ENCODE assay signal across 1 cellular context in genomic region chr14:50926851-50927386, GRCh38.
TF ChIP-seq lines count a peak whose summit lies in the region.

No MANE protein-coding gene starts in this region.

TF ChIP-seq in K562, 482 proteins besides CTCF, POLR2A, EP300 and RAD21 (continued from another document and continues in another):
- TF ChIP-seq ID3 (CRISPR knock-in tag; IDR thresholded peaks at IDR 0.05) = no peak
- TF ChIP-seq ID3 (tag; IDR thresholded peaks at IDR 0.05) = no peak
- no peak for TF ChIP-seq HDAC6 (IDR thresholded peaks at IDR 0.05; ENCODE audit: low read depth, low read length)
- peak; percentile 62; the same call in 1 of the 2 replicates for TF ChIP-seq NFE2 (IDR thresholded peaks at IDR 0.05; ENCODE audit: low read depth)
- TF ChIP-seq CHCHD3 (CRISPR knock-in tag; IDR thresholded peaks at IDR 0.05) = no peak
- TF ChIP-seq SMARCA4 (IDR thresholded peaks at IDR 0.05) = peak; percentile 93
- no peak for TF ChIP-seq ZNF347 (CRISPR knock-in tag; IDR thresholded peaks at IDR 0.05; ENCODE audit: low read depth)
- TF ChIP-seq NELFE (IDR thresholded peaks at IDR 0.05; ENCODE audit: insufficient read depth, insufficient read length) = no peak
- TF ChIP-seq, protein P1, sequence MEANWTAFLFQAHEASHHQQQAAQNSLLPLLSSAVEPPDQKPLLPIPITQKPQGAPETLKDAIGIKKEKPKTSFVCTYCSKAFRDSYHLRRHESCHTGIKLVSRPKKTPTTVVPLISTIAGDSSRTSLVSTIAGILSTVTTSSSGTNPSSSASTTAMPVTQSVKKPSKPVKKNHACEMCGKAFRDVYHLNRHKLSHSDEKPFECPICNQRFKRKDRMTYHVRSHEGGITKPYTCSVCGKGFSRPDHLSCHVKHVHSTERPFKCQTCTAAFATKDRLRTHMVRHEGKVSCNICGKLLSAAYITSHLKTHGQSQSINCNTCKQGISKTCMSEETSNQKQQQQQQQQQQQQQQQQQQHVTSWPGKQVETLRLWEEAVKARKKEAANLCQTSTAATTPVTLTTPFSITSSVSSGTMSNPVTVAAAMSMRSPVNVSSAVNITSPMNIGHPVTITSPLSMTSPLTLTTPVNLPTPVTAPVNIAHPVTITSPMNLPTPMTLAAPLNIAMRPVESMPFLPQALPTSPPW (CRISPR knock-in tag; IDR thresholded peaks at IDR 0.05) = peak; percentile 41; the same call in 1 of the 2 replicates
- TF ChIP-seq IFI16 (CRISPR knock-in tag; IDR thresholded peaks at IDR 0.05) = no peak
- peak; percentile 89 for TF ChIP-seq TCF3 (CRISPR knock-in tag; IDR thresholded peaks at IDR 0.05)
- TF ChIP-seq PHF20 (IDR thresholded peaks at IDR 0.05; ENCODE audit: partially characterized antibody) = no peak
- peak; percentile 71 for TF ChIP-seq MYNN (IDR thresholded peaks at IDR 0.05)
- no peak for TF ChIP-seq MYNN (CRISPR knock-in tag; IDR thresholded peaks at IDR 0.05)
- peak; percentile 95 for TF ChIP-seq ARID1B (IDR thresholded peaks at IDR 0.05)
- 0 out of 2 replicates have a peak, but pooled peaks have one; percentile 41 for TF ChIP-seq SPI1 (IDR thresholded peaks at IDR 0.05; ENCODE audit: borderline replicate concordance, low read depth, low read length)
- TF ChIP-seq MECOM (CRISPR knock-in tag; IDR thresholded peaks at IDR 0.05) = no peak
- 0 out of 2 replicates have a peak, but pooled peaks have one; percentile 32 for TF ChIP-seq ZNF589 (CRISPR knock-in tag; IDR thresholded peaks at IDR 0.05; ENCODE audit: low read depth)
- peak; percentile 7 for TF ChIP-seq RBM25 (IDR thresholded peaks at IDR 0.05; ENCODE audit: low read depth, low read length, severe bottlenecking)
- no peak for TF ChIP-seq RBM39 (optimal IDR thresholded peaks at IDR 0.05; ENCODE audit: low read depth, low read length)
- no peak for TF ChIP-seq ZNF586 (CRISPR knock-in tag; conservative IDR thresholded peaks at IDR 0.05)
- TF ChIP-seq HEY1 (CRISPR knock-in tag; IDR thresholded peaks at IDR 0.05; ENCODE audit: borderline replicate concordance) = no peak
- TF ChIP-seq, protein P2, sequence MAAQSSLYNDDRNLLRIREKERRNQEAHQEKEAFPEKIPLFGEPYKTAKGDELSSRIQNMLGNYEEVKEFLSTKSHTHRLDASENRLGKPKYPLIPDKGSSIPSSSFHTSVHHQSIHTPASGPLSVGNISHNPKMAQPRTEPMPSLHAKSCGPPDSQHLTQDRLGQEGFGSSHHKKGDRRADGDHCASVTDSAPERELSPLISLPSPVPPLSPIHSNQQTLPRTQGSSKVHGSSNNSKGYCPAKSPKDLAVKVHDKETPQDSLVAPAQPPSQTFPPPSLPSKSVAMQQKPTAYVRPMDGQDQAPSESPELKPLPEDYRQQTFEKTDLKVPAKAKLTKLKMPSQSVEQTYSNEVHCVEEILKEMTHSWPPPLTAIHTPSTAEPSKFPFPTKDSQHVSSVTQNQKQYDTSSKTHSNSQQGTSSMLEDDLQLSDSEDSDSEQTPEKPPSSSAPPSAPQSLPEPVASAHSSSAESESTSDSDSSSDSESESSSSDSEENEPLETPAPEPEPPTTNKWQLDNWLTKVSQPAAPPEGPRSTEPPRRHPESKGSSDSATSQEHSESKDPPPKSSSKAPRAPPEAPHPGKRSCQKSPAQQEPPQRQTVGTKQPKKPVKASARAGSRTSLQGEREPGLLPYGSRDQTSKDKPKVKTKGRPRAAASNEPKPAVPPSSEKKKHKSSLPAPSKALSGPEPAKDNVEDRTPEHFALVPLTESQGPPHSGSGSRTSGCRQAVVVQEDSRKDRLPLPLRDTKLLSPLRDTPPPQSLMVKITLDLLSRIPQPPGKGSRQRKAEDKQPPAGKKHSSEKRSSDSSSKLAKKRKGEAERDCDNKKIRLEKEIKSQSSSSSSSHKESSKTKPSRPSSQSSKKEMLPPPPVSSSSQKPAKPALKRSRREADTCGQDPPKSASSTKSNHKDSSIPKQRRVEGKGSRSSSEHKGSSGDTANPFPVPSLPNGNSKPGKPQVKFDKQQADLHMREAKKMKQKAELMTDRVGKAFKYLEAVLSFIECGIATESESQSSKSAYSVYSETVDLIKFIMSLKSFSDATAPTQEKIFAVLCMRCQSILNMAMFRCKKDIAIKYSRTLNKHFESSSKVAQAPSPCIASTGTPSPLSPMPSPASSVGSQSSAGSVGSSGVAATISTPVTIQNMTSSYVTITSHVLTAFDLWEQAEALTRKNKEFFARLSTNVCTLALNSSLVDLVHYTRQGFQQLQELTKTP (IDR thresholded peaks at IDR 0.05; ENCODE audit: low read depth in 1 of 2, partially characterized antibody in 2 of 2) = no peak
- no peak for TF ChIP-seq ZNF699 (CRISPR knock-in tag; IDR thresholded peaks at IDR 0.05; ENCODE audit: insufficient replicate concordance)
- peak; percentile 87 for TF ChIP-seq CBFA2T3 (IDR thresholded peaks at IDR 0.05)
- TF ChIP-seq SMARCE1 (IDR thresholded peaks at IDR 0.05) = peak; percentile 90
- no peak for TF ChIP-seq KDM2B (CRISPR knock-in tag; IDR thresholded peaks at IDR 0.05)
- TF ChIP-seq CEBPG (CRISPR knock-in tag; IDR thresholded peaks at IDR 0.05) = no peak
- peak in 1 of 2 experiments; percentile 22; a peak in 1 of 4 replicates for TF ChIP-seq CEBPG (tag; conservative IDR thresholded peaks at IDR 0.05 in 1 of 2, IDR thresholded peaks at IDR 0.05 in 1 of 2)
- peak; percentile 63; the same call in 1 of the 2 replicates for TF ChIP-seq SOX6 (IDR thresholded peaks at IDR 0.05)
- TF ChIP-seq OTX1 (CRISPR knock-in tag; IDR thresholded peaks at IDR 0.05) = no peak
- TF ChIP-seq BCOR (IDR thresholded peaks at IDR 0.05) = 0 out of 2 replicates have a peak, but pooled peaks have one; percentile 33
- TF ChIP-seq MAFK (IDR thresholded peaks at IDR 0.05; ENCODE audit: low read length) = peak; percentile 36; the same call in 1 of the 2 replicates
- no peak for TF ChIP-seq ZNF232 (CRISPR knock-in tag; IDR thresholded peaks at IDR 0.05)
- no peak for TF ChIP-seq NFATC3 (IDR thresholded peaks at IDR 0.05)
- TF ChIP-seq, protein P3, sequence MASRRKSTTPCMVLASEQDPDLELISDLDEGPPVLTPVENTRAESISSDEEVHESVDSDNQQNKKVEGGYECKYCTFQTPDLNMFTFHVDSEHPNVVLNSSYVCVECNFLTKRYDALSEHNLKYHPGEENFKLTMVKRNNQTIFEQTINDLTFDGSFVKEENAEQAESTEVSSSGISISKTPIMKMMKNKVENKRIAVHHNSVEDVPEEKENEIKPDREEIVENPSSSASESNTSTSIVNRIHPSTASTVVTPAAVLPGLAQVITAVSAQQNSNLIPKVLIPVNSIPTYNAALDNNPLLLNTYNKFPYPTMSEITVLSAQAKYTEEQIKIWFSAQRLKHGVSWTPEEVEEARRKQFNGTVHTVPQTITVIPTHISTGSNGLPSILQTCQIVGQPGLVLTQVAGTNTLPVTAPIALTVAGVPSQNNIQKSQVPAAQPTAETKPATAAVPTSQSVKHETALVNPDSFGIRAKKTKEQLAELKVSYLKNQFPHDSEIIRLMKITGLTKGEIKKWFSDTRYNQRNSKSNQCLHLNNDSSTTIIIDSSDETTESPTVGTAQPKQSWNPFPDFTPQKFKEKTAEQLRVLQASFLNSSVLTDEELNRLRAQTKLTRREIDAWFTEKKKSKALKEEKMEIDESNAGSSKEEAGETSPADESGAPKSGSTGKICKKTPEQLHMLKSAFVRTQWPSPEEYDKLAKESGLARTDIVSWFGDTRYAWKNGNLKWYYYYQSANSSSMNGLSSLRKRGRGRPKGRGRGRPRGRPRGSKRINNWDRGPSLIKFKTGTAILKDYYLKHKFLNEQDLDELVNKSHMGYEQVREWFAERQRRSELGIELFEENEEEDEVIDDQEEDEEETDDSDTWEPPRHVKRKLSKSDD (conservative IDR thresholded peaks at IDR 0.05; ENCODE audit: low read length) = no peak
- TF ChIP-seq, protein P4, sequence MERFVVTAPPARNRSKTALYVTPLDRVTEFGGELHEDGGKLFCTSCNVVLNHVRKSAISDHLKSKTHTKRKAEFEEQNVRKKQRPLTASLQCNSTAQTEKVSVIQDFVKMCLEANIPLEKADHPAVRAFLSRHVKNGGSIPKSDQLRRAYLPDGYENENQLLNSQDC (CRISPR knock-in tag; IDR thresholded peaks at IDR 0.05) = no peak
- peak; percentile 90 for TF ChIP-seq DPF2 (IDR thresholded peaks at IDR 0.05)
- peak; percentile 44; the same call in 1 of the 2 replicates for TF ChIP-seq GATA2 (CRISPR knock-in tag; IDR thresholded peaks at IDR 0.05)
- TF ChIP-seq HNRNPK (IDR thresholded peaks at IDR 0.05; ENCODE audit: low read depth, low read length, poor library complexity, severe bottlenecking) = no peak
- no peak for TF ChIP-seq HBP1 (CRISPR knock-in tag; IDR thresholded peaks at IDR 0.05)
- TF ChIP-seq THRB (CRISPR knock-in tag; conservative IDR thresholded peaks at IDR 0.05) = 0 out of 2 replicates have a peak, but pooled peaks have one; percentile 14
- no peak for TF ChIP-seq ZBTB26 (CRISPR knock-in tag; IDR thresholded peaks at IDR 0.05)
- TF ChIP-seq, protein P5, sequence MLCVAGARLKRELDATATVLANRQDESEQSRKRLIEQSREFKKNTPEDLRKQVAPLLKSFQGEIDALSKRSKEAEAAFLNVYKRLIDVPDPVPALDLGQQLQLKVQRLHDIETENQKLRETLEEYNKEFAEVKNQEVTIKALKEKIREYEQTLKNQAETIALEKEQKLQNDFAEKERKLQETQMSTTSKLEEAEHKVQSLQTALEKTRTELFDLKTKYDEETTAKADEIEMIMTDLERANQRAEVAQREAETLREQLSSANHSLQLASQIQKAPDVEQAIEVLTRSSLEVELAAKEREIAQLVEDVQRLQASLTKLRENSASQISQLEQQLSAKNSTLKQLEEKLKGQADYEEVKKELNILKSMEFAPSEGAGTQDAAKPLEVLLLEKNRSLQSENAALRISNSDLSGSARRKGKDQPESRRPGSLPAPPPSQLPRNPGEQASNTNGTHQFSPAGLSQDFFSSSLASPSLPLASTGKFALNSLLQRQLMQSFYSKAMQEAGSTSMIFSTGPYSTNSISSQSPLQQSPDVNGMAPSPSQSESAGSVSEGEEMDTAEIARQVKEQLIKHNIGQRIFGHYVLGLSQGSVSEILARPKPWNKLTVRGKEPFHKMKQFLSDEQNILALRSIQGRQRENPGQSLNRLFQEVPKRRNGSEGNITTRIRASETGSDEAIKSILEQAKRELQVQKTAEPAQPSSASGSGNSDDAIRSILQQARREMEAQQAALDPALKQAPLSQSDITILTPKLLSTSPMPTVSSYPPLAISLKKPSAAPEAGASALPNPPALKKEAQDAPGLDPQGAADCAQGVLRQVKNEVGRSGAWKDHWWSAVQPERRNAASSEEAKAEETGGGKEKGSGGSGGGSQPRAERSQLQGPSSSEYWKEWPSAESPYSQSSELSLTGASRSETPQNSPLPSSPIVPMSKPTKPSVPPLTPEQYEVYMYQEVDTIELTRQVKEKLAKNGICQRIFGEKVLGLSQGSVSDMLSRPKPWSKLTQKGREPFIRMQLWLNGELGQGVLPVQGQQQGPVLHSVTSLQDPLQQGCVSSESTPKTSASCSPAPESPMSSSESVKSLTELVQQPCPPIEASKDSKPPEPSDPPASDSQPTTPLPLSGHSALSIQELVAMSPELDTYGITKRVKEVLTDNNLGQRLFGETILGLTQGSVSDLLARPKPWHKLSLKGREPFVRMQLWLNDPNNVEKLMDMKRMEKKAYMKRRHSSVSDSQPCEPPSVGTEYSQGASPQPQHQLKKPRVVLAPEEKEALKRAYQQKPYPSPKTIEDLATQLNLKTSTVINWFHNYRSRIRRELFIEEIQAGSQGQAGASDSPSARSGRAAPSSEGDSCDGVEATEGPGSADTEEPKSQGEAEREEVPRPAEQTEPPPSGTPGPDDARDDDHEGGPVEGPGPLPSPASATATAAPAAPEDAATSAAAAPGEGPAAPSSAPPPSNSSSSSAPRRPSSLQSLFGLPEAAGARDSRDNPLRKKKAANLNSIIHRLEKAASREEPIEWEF (CRISPR knock-in tag; IDR thresholded peaks at IDR 0.05) = no peak
- TF ChIP-seq, protein P6, sequence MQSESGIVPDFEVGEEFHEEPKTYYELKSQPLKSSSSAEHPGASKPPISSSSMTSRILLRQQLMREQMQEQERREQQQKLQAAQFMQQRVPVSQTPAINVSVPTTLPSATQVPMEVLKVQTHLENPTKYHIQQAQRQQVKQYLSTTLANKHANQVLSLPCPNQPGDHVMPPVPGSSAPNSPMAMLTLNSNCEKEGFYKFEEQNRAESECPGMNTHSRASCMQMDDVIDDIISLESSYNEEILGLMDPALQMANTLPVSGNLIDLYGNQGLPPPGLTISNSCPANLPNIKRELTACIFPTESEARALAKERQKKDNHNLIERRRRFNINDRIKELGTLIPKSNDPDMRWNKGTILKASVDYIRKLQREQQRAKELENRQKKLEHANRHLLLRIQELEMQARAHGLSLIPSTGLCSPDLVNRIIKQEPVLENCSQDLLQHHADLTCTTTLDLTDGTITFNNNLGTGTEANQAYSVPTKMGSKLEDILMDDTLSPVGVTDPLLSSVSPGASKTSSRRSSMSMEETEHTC (IDR thresholded peaks at IDR 0.05) = peak; percentile 73; the same call in 1 of the 2 replicates
